Comparison of ENCODE assay signal across 9 cellular contexts in genomic region chr2:176118606-176119370, GRCh38. TPM values are rescaled to one million over a fixed set of nuclear protein-coding genes. Genes with fewer than 3 reads are reported as not detected.
DNase-seq lines count a peak whose midpoint lies in the region; ATAC-seq, FAIRE-seq and TF ChIP-seq lines count a peak whose summit lies in the region.
"Had no signal": no experiment of that assay in that cellular context is flagged by ENCODE, and none has a peak within 500 bp of the region (broad histone marks: within the 10 kb centered on the region; RNA-seq: fewer than 3 reads in every experiment).

No MANE protein-coding gene starts in this region.

- H3K27me3 Mint-ChIP-seq in T-helper 17 cell, result peaks cover 69% of the 10 kb centered on the region

- peak; percentile 53 for TF ChIP-seq CTCF in HepG2 (CRISPR knock-in tag; IDR thresholded peaks at IDR 0.05)

- ATAC-seq in HG02798 (IDR thresholded peaks at IDR 0.05; ENCODE audit: poor library complexity, unreplicated experiment), result peak; percentile 56
- no peak for ATAC-seq in T-helper 17 cell
- ATAC-seq in HepG2, result no peak
- no peak for ATAC-seq in GM18873 (IDR thresholded peaks at IDR 0.05; ENCODE audit: low FRiP score, unreplicated experiment)
- ATAC-seq in HG02840 (IDR thresholded peaks at IDR 0.05; ENCODE audit: low FRiP score, unreplicated experiment), result no peak

- BruUV-seq in HepG2 (replicated peaks; lab: Mats Ljungman, UMichigan), result no TSS peak

- H3K4me3 ChIP-seq in HepG2 (replicated peaks in 1 of 3; ENCODE audit: insufficient read depth in 1 of 3, low read depth in 2 of 3, low read length in 3 of 3), result no peak overlapping the region; a peak in 1 of 6 replicates

- POLR2A ChIA-PET in HepG2 (lab: Yijun Ruan, JAX), result no interaction called here

- TF ChIP-seq RAD21 in HepG2 (CRISPR knock-in tag; IDR thresholded peaks at IDR 0.05), result no peak

- H3K4me1 ChIP-seq in HepG2 (ENCODE audit: insufficient read depth, low read length), result peaks cover 13% of the 10 kb centered on the region

- H3K4me1 Mint-ChIP-seq in T-helper 17 cell, result peaks cover 3% of the 10 kb centered on the region

- no peaks in the 10 kb centered on the region for H3K36me3 ChIP-seq in HepG2 (replicated peaks in 1 of 2; ENCODE audit: control insufficient read depth in 1 of 2, insufficient read depth in 2 of 2, low read length in 2 of 2)

- peak overlapping the region; percentile 68 for H3K27ac Mint-ChIP-seq in T-helper 17 cell

- 21% methylated on average over 24 of the region's 24 CpGs for WGBS in HepG2 (ENCODE audit: low lambda C conversion rate)

- H2AFZ ChIP-seq in HepG2 (ENCODE audit: low read length), result no peak overlapping the region

- intact Hi-C loops in HepG2 (cut with micrococcal nuclease; ENCODE audit: unreplicated experiment), result no loop called here

- H3K4me2 ChIP-seq in HepG2 (ENCODE audit: low read depth, low read length), result peak overlapping the region; percentile 44; the same call in 1 of the 2 replicates

- no peaks in the 10 kb centered on the region for H4K20me1 ChIP-seq in HepG2 (ENCODE audit: insufficient read depth, low read length)

- no peak overlapping the region for H3K27ac ChIP-seq in HepG2 (ENCODE audit: extremely low read length, insufficient read depth, low read length)

- DNase-seq in DMS153 (lab: John Stamatoyannopoulos, UW) (peak; percentile 90), T-helper 17 cell (no peak), HepG2 (ENCODE audit: low spot score) (peak; percentile 54), NCI-H526 treated with DMSO at 0.1 percent for 48 hours (lab: John Stamatoyannopoulos, UW) (no peak), T1000 (lab: John Stamatoyannopoulos, UW) (no peak)

- H3K9me3 ChIP-seq in T-helper 17 cell (ENCODE audit: control insufficient read depth, low read length, poor library complexity, severe bottlenecking) (no peaks in the 10 kb centered on the region), HepG2 (ENCODE audit: low read length) (no peaks in the 10 kb centered on the region)

- peaks cover 21 to 98% of the 10 kb centered on the region in 2 experiments for H3K27me3 ChIP-seq in HepG2 (ENCODE audit: control insufficient read depth in 1 of 2, insufficient read depth in 2 of 2, low read length in 2 of 2)

- CTCF ChIA-PET in HepG2 (lab: Yijun Ruan, JAX; ENCODE audit: low intra/inter-chr PET ratio, low total read pairs), result no interaction called here

- in situ Hi-C loops in HepG2 (cut with HindIII; ENCODE audit: extremely low pct_ligation_motif_present, low pct_unique_long_range_greater_than_20kb), result no loop called here

- peaks cover 4% of the 10 kb centered on the region for H3K36me3 Mint-ChIP-seq in T-helper 17 cell (ENCODE audit: low read depth)

- no peaks in the 10 kb centered on the region for H3K79me2 ChIP-seq in HepG2 (ENCODE audit: insufficient read depth, low read length)

- FAIRE-seq in HepG2 (lab: Jason Lieb, UNC), result peak; percentile 37
- FAIRE-seq: colon had no signal

- no peak overlapping the region for H3K9ac ChIP-seq in HepG2 (ENCODE audit: insufficient read depth, low read depth, low read length)

- TF ChIP-seq POLR2A in HepG2 (IDR thresholded peaks at IDR 0.05; ENCODE audit: insufficient read depth in 1 of 2, low read depth in 2 of 2, low read length in 2 of 2), result no peak

- peak overlapping the region; percentile 15 for H3K4me3 Mint-ChIP-seq in T-helper 17 cell

- TF ChIP-seq EP300 in HepG2 (IDR thresholded peaks at IDR 0.05; ENCODE audit: low read depth in 2 of 2, low read length in 2 of 2), result no peak
- TF ChIP-seq EP300 in HepG2 (CRISPR knock-in tag; IDR thresholded peaks at IDR 0.05; ENCODE audit: borderline replicate concordance), result no peak

RNA-seq across cellular contexts. Expression of gene HOXD10, which starts 2.2 kb away (rescaled TPM):
- not detected for total RNA-seq in T-helper 17 cell
- not detected in 2 replicates for total RNA-seq in HepG2 (2016; rRNA removed; fragmentation: Illumina TruSeq; extraction: Trizol)
- total RNA-seq in HepG2 (2016; cell fraction: cytosol; rRNA removed; fragmentation: Illumina TruSeq; extraction: Trizol; ENCODE audit: low read depth), result not detected in 2 replicates
- total RNA-seq in HepG2 (2016; cell fraction: insoluble cytoplasmic fraction; rRNA removed; fragmentation: Illumina TruSeq; extraction: Trizol), result not detected in 2 replicates
- not detected in 2 replicates for total RNA-seq in HepG2 (2016; cell fraction: membrane; rRNA removed; fragmentation: Illumina TruSeq; extraction: Trizol)
- total RNA-seq in HepG2 (2016; cell fraction: nucleus; rRNA removed; fragmentation: Illumina TruSeq; extraction: Trizol), result not detected in 2 replicates
- polyA plus RNA-seq in HepG2 (2011; rRNA removed), result not detected in 2 replicates
- polyA plus RNA-seq in HepG2 (2011; cell fraction: cytosol; rRNA removed), result not detected in 2 replicates
- not detected in 2 replicates for polyA plus RNA-seq in HepG2 (2011; cell fraction: nucleus; rRNA removed)
- not detected in 2 replicates for polyA plus RNA-seq in HepG2 (2012)
- polyA plus RNA-seq in HepG2 (2016; cell fraction: cytosol; fragmentation: Illumina TruSeq; extraction: Trizol; ENCODE audit: low read depth), result not detected in 2 replicates
- not detected in 2 replicates for polyA plus RNA-seq in HepG2 (2016; cell fraction: insoluble cytoplasmic fraction; fragmentation: Illumina TruSeq; extraction: Trizol; ENCODE audit: low read depth)
- polyA plus RNA-seq in HepG2 (2016; cell fraction: membrane; fragmentation: Illumina TruSeq; extraction: Trizol; ENCODE audit: low read depth), result not detected in 2 replicates
- not detected in 2 replicates for polyA plus RNA-seq in HepG2 (2016; cell fraction: nucleus; fragmentation: Illumina TruSeq; extraction: Trizol; ENCODE audit: insufficient read depth, low read depth)
- not detected in 2 replicates for polyA minus RNA-seq in HepG2 (2011; rRNA and poly(A)+ RNA removed; ENCODE audit: low replicate concordance)
- not detected in 2 replicates for polyA minus RNA-seq in HepG2 (2011; cell fraction: cytosol; rRNA and poly(A)+ RNA removed)
- not detected in 2 replicates for polyA minus RNA-seq in HepG2 (2011; cell fraction: nucleus; rRNA and poly(A)+ RNA removed)

RNA-seq across cellular contexts. Expression of gene HOXD9, which starts 3.7 kb away (rescaled TPM):
- total RNA-seq in T-helper 17 cell (not detected), HepG2 (2016; rRNA removed; fragmentation: Illumina TruSeq; extraction: Trizol) (not detected in 2 replicates)
- not detected in 2 replicates for total RNA-seq in HepG2 (2016; cell fraction: cytosol; rRNA removed; fragmentation: Illumina TruSeq; extraction: Trizol; ENCODE audit: low read depth)
- not detected in 2 replicates for total RNA-seq in HepG2 (2016; cell fraction: insoluble cytoplasmic fraction; rRNA removed; fragmentation: Illumina TruSeq; extraction: Trizol)
- total RNA-seq in HepG2 (2016; cell fraction: membrane; rRNA removed; fragmentation: Illumina TruSeq; extraction: Trizol), result not detected in 2 replicates
- total RNA-seq in HepG2 (2016; cell fraction: nucleus; rRNA removed; fragmentation: Illumina TruSeq; extraction: Trizol), result not detected in 2 replicates
- not detected in 2 replicates for polyA plus RNA-seq in HepG2 (2011; rRNA removed)
- not detected in 2 replicates for polyA plus RNA-seq in HepG2 (2011; cell fraction: cytosol; rRNA removed)
- not detected in 2 replicates for polyA plus RNA-seq in HepG2 (2011; cell fraction: nucleus; rRNA removed)
- not detected in 2 replicates for polyA plus RNA-seq in HepG2 (2012)
- not detected in 2 replicates for polyA plus RNA-seq in HepG2 (2016; cell fraction: cytosol; fragmentation: Illumina TruSeq; extraction: Trizol; ENCODE audit: low read depth)
- not detected in 2 replicates for polyA plus RNA-seq in HepG2 (2016; cell fraction: insoluble cytoplasmic fraction; fragmentation: Illumina TruSeq; extraction: Trizol; ENCODE audit: low read depth)
- not detected in 2 replicates for polyA plus RNA-seq in HepG2 (2016; cell fraction: membrane; fragmentation: Illumina TruSeq; extraction: Trizol; ENCODE audit: low read depth)
- not detected in 2 replicates for polyA plus RNA-seq in HepG2 (2016; cell fraction: nucleus; fragmentation: Illumina TruSeq; extraction: Trizol; ENCODE audit: insufficient read depth, low read depth)
- 0.61 TPM in 1 of 2 replicates, not detected in the other for polyA minus RNA-seq in HepG2 (2011; rRNA and poly(A)+ RNA removed; ENCODE audit: low replicate concordance)
- not detected in 2 replicates for polyA minus RNA-seq in HepG2 (2011; cell fraction: cytosol; rRNA and poly(A)+ RNA removed)
- not detected in 2 replicates for polyA minus RNA-seq in HepG2 (2011; cell fraction: nucleus; rRNA and poly(A)+ RNA removed)

RNA-seq across cellular contexts. Expression of gene HOXD8, which starts 10.7 kb away (rescaled TPM):
- total RNA-seq in T-helper 17 cell (not detected), HepG2 (2016; rRNA removed; fragmentation: Illumina TruSeq; extraction: Trizol) (not detected in 2 replicates)
- total RNA-seq in HepG2 (2016; cell fraction: cytosol; rRNA removed; fragmentation: Illumina TruSeq; extraction: Trizol; ENCODE audit: low read depth), result not detected in 2 replicates
- not detected in 2 replicates for total RNA-seq in HepG2 (2016; cell fraction: insoluble cytoplasmic fraction; rRNA removed; fragmentation: Illumina TruSeq; extraction: Trizol)
- not detected in 2 replicates for total RNA-seq in HepG2 (2016; cell fraction: membrane; rRNA removed; fragmentation: Illumina TruSeq; extraction: Trizol)
- total RNA-seq in HepG2 (2016; cell fraction: nucleus; rRNA removed; fragmentation: Illumina TruSeq; extraction: Trizol), result not detected in 2 replicates
- not detected in 2 replicates for polyA plus RNA-seq in HepG2 (2011; rRNA removed)
- not detected in 2 replicates for polyA plus RNA-seq in HepG2 (2011; cell fraction: cytosol; rRNA removed)
- polyA plus RNA-seq in HepG2 (2011; cell fraction: nucleus; rRNA removed), result not detected in 2 replicates
- not detected in 2 replicates for polyA plus RNA-seq in HepG2 (2012)
- not detected in 2 replicates for polyA plus RNA-seq in HepG2 (2016; cell fraction: cytosol; fragmentation: Illumina TruSeq; extraction: Trizol; ENCODE audit: low read depth)
- not detected in 2 replicates for polyA plus RNA-seq in HepG2 (2016; cell fraction: insoluble cytoplasmic fraction; fragmentation: Illumina TruSeq; extraction: Trizol; ENCODE audit: low read depth)
- polyA plus RNA-seq in HepG2 (2016; cell fraction: membrane; fragmentation: Illumina TruSeq; extraction: Trizol; ENCODE audit: low read depth), result not detected in 2 replicates
- not detected in 2 replicates for polyA plus RNA-seq in HepG2 (2016; cell fraction: nucleus; fragmentation: Illumina TruSeq; extraction: Trizol; ENCODE audit: insufficient read depth, low read depth)
- not detected in 2 replicates for polyA minus RNA-seq in HepG2 (2011; rRNA and poly(A)+ RNA removed; ENCODE audit: low replicate concordance)
- not detected in 2 replicates for polyA minus RNA-seq in HepG2 (2011; cell fraction: cytosol; rRNA and poly(A)+ RNA removed)
- not detected in 2 replicates for polyA minus RNA-seq in HepG2 (2011; cell fraction: nucleus; rRNA and poly(A)+ RNA removed)

RNA-seq across cellular contexts. Expression of gene HOXD11, which starts 11.7 kb away (rescaled TPM):
- total RNA-seq in T-helper 17 cell (not detected), HepG2 (2016; rRNA removed; fragmentation: Illumina TruSeq; extraction: Trizol) (not detected in 2 replicates)
- total RNA-seq in HepG2 (2016; cell fraction: cytosol; rRNA removed; fragmentation: Illumina TruSeq; extraction: Trizol; ENCODE audit: low read depth), result not detected in 2 replicates
- not detected in 2 replicates for total RNA-seq in HepG2 (2016; cell fraction: insoluble cytoplasmic fraction; rRNA removed; fragmentation: Illumina TruSeq; extraction: Trizol)
- not detected in 2 replicates for total RNA-seq in HepG2 (2016; cell fraction: membrane; rRNA removed; fragmentation: Illumina TruSeq; extraction: Trizol)
- total RNA-seq in HepG2 (2016; cell fraction: nucleus; rRNA removed; fragmentation: Illumina TruSeq; extraction: Trizol), result not detected in 2 replicates
- not detected in 2 replicates for polyA plus RNA-seq in HepG2 (2011; rRNA removed)
- not detected in 2 replicates for polyA plus RNA-seq in HepG2 (2011; cell fraction: cytosol; rRNA removed)
- not detected in 2 replicates for polyA plus RNA-seq in HepG2 (2011; cell fraction: nucleus; rRNA removed)
- polyA plus RNA-seq in HepG2 (2012), result not detected in 2 replicates
- not detected in 2 replicates for polyA plus RNA-seq in HepG2 (2016; cell fraction: cytosol; fragmentation: Illumina TruSeq; extraction: Trizol; ENCODE audit: low read depth)
- polyA plus RNA-seq in HepG2 (2016; cell fraction: insoluble cytoplasmic fraction; fragmentation: Illumina TruSeq; extraction: Trizol; ENCODE audit: low read depth), result not detected in 2 replicates
- not detected in 2 replicates for polyA plus RNA-seq in HepG2 (2016; cell fraction: membrane; fragmentation: Illumina TruSeq; extraction: Trizol; ENCODE audit: low read depth)
- not detected in 2 replicates for polyA plus RNA-seq in HepG2 (2016; cell fraction: nucleus; fragmentation: Illumina TruSeq; extraction: Trizol; ENCODE audit: insufficient read depth, low read depth)
- polyA minus RNA-seq in HepG2 (2011; rRNA and poly(A)+ RNA removed; ENCODE audit: low replicate concordance), result 0.72 TPM in 1 of 2 replicates, not detected in the other
- not detected in 2 replicates for polyA minus RNA-seq in HepG2 (2011; cell fraction: cytosol; rRNA and poly(A)+ RNA removed)
- polyA minus RNA-seq in HepG2 (2011; cell fraction: nucleus; rRNA and poly(A)+ RNA removed), result not detected in 2 replicates

RNA-seq across cellular contexts. Expression of gene HOXD12, which starts 19.2 kb away (rescaled TPM):
- total RNA-seq in T-helper 17 cell, result not detected
- total RNA-seq in HepG2 (2016; rRNA removed; fragmentation: Illumina TruSeq; extraction: Trizol), result not detected in 2 replicates
- not detected in 2 replicates for total RNA-seq in HepG2 (2016; cell fraction: cytosol; rRNA removed; fragmentation: Illumina TruSeq; extraction: Trizol; ENCODE audit: low read depth)
- total RNA-seq in HepG2 (2016; cell fraction: insoluble cytoplasmic fraction; rRNA removed; fragmentation: Illumina TruSeq; extraction: Trizol), result not detected in 2 replicates
- not detected in 2 replicates for total RNA-seq in HepG2 (2016; cell fraction: membrane; rRNA removed; fragmentation: Illumina TruSeq; extraction: Trizol)
- not detected in 2 replicates for total RNA-seq in HepG2 (2016; cell fraction: nucleus; rRNA removed; fragmentation: Illumina TruSeq; extraction: Trizol)
- not detected in 2 replicates for polyA plus RNA-seq in HepG2 (2011; rRNA removed)
- polyA plus RNA-seq in HepG2 (2011; cell fraction: cytosol; rRNA removed), result not detected in 2 replicates
- not detected in 2 replicates for polyA plus RNA-seq in HepG2 (2011; cell fraction: nucleus; rRNA removed)
- not detected in 2 replicates for polyA plus RNA-seq in HepG2 (2012)
- polyA plus RNA-seq in HepG2 (2016; cell fraction: cytosol; fragmentation: Illumina TruSeq; extraction: Trizol; ENCODE audit: low read depth), result not detected in 2 replicates
- polyA plus RNA-seq in HepG2 (2016; cell fraction: insoluble cytoplasmic fraction; fragmentation: Illumina TruSeq; extraction: Trizol; ENCODE audit: low read depth), result not detected in 2 replicates
- polyA plus RNA-seq in HepG2 (2016; cell fraction: membrane; fragmentation: Illumina TruSeq; extraction: Trizol; ENCODE audit: low read depth), result not detected in 2 replicates
- polyA plus RNA-seq in HepG2 (2016; cell fraction: nucleus; fragmentation: Illumina TruSeq; extraction: Trizol; ENCODE audit: insufficient read depth, low read depth), result not detected in 2 replicates
- polyA minus RNA-seq in HepG2 (2011; rRNA and poly(A)+ RNA removed; ENCODE audit: low replicate concordance), result not detected in 2 replicates
- not detected in 2 replicates for polyA minus RNA-seq in HepG2 (2011; cell fraction: cytosol; rRNA and poly(A)+ RNA removed)
- polyA minus RNA-seq in HepG2 (2011; cell fraction: nucleus; rRNA and poly(A)+ RNA removed), result not detected in 2 replicates

Comparison
In these comparisons a context has a peak if more than half of its experiments do, and no peak if none do; other contexts are left out.
1. DNase-seq: peak in DMS153 (single experiment) and HepG2 (single experiment); none in T-helper 17 cell (0 of 3), NCI-H526 treated with DMSO at 0.1 percent for 48 hours (single experiment) and T1000 (single experiment).